In genomic region chr7:29122750-29123149, GRCh38 we compare ENCODE assay signal across 30 cellular contexts. TPM values are rescaled to one million over a fixed set of nuclear protein-coding genes. Genes with fewer than 3 reads are reported as not detected.
"Had no signal": no experiment of that assay in that cellular context is flagged by ENCODE, and none has a peak within 500 bp of the region (broad histone marks: within the 10 kb centered on the region; RNA-seq: fewer than 3 reads in every experiment).

No MANE protein-coding gene starts in this region.

- H3K9me3 ChIP-seq: ascending aorta, breast epithelium, esophagus muscularis mucosa, gastrocnemius medialis, heart left ventricle had no signal

- H3K36me3 Mint-ChIP-seq: activated naive CD4-positive, alpha-beta T cell treated with anti-CD3 and anti-CD28 coated beads, Interleukin-2, amount 10 ng/mL, durations not matched to agents 7 days and 5 days; activated naive CD4-positive, alpha-beta T cell treated with anti-CD3 and anti-CD28 coated beads, Interleukin-2, amount 50 U/mL, for 72 hours; activated naive CD8-positive, alpha-beta T cell treated with anti-CD3 and anti-CD28 coated beads, Interleukin-2, amount 10 ng/mL, durations not matched to agents 7 days and 5 days; brain had no signal

- H3K4me3 Mint-ChIP-seq: activated CD4-positive, alpha-beta memory T cell treated with anti-CD3 and anti-CD28 coated beads, Interleukin-2, amount 10 ng/mL, durations not matched to agents 7 days and 5 days; activated CD4-positive, alpha-beta T cell treated with anti-CD3 and anti-CD28 coated beads for 36 hours; activated CD4-positive, alpha-beta T cell treated with anti-CD3 and anti-CD28 coated beads, Interleukin-2, amount 10 ng/mL, durations not matched to agents 24 days and 14 days; activated naive CD4-positive, alpha-beta T cell treated with anti-CD3 and anti-CD28 coated beads, Interleukin-2, amount 10 ng/mL, durations not matched to agents 7 days and 5 days; activated naive CD8-positive, alpha-beta T cell treated with anti-CD3 and anti-CD28 coated beads, Interleukin-2, amount 10 ng/mL, durations not matched to agents 7 days and 5 days; activated T-cell treated with anti-CD3 and anti-CD28 coated beads, Interleukin-2, amount 50 U/mL, for 24 hours; activated T-cell treated with anti-CD3 and anti-CD28 coated beads, Interleukin-2, amount 50 U/mL, for 72 hours; brain; effector memory CD8-positive, alpha-beta T cell had no signal

- ATAC-seq: activated CD4-positive, alpha-beta T cell treated with anti-CD3 and anti-CD28 coated beads for 36 hours; activated naive CD4-positive, alpha-beta T cell treated with anti-CD3 and anti-CD28 coated beads, Interleukin-2, amount 50 U/mL, for 72 hours; activated T-cell treated with anti-CD3 and anti-CD28 coated beads, Interleukin-2, amount 50 U/mL, for 72 hours; effector memory CD8-positive, alpha-beta T cell; foreskin keratinocyte had no signal

- H3K4me1 ChIP-seq: ascending aorta, breast epithelium had no signal

- H3K4me1 Mint-ChIP-seq: activated CD4-positive, alpha-beta memory T cell treated with anti-CD3 and anti-CD28 coated beads, Interleukin-2, amount 10 ng/mL, durations not matched to agents 7 days and 5 days; activated CD4-positive, alpha-beta T cell treated with anti-CD3 and anti-CD28 coated beads for 36 hours; activated CD4-positive, alpha-beta T cell treated with anti-CD3 and anti-CD28 coated beads, Interleukin-2, amount 10 ng/mL, durations not matched to agents 24 days and 14 days; activated naive CD4-positive, alpha-beta T cell treated with anti-CD3 and anti-CD28 coated beads, Interleukin-2, amount 10 ng/mL, durations not matched to agents 7 days and 5 days; activated naive CD8-positive, alpha-beta T cell treated with anti-CD3 and anti-CD28 coated beads, Interleukin-2, amount 10 ng/mL, durations not matched to agents 7 days and 5 days had no signal

- H3K27ac Mint-ChIP-seq: activated CD4-positive, alpha-beta memory T cell treated with anti-CD3 and anti-CD28 coated beads, Interleukin-2, amount 10 ng/mL, durations not matched to agents 7 days and 5 days; activated CD4-positive, alpha-beta T cell treated with anti-CD3 and anti-CD28 coated beads for 36 hours; activated CD4-positive, alpha-beta T cell treated with anti-CD3 and anti-CD28 coated beads, Interleukin-2, amount 10 ng/mL, durations not matched to agents 24 days and 14 days; activated naive CD4-positive, alpha-beta T cell treated with anti-CD3 and anti-CD28 coated beads, Interleukin-2, amount 10 ng/mL, durations not matched to agents 7 days and 5 days; activated naive CD4-positive, alpha-beta T cell treated with anti-CD3 and anti-CD28 coated beads, Interleukin-2, amount 50 U/mL, for 72 hours; activated naive CD8-positive, alpha-beta T cell treated with anti-CD3 and anti-CD28 coated beads, Interleukin-2, amount 10 ng/mL, durations not matched to agents 7 days and 5 days; activated T-cell treated with anti-CD3 and anti-CD28 coated beads, Interleukin-2, amount 50 U/mL, for 24 hours; activated T-cell treated with anti-CD3 and anti-CD28 coated beads, Interleukin-2, amount 50 U/mL, for 72 hours had no signal

- H3K9me3 Mint-ChIP-seq: activated CD4-positive, alpha-beta memory T cell treated with anti-CD3 and anti-CD28 coated beads, Interleukin-2, amount 10 ng/mL, durations not matched to agents 7 days and 5 days; activated CD4-positive, alpha-beta T cell treated with anti-CD3 and anti-CD28 coated beads, Interleukin-2, amount 10 ng/mL, durations not matched to agents 24 days and 14 days; activated naive CD4-positive, alpha-beta T cell treated with anti-CD3 and anti-CD28 coated beads, Interleukin-2, amount 10 ng/mL, durations not matched to agents 7 days and 5 days; activated naive CD4-positive, alpha-beta T cell treated with anti-CD3 and anti-CD28 coated beads, Interleukin-2, amount 50 U/mL, for 72 hours; activated naive CD8-positive, alpha-beta T cell treated with anti-CD3 and anti-CD28 coated beads, Interleukin-2, amount 10 ng/mL, durations not matched to agents 7 days and 5 days; activated T-cell treated with anti-CD3 and anti-CD28 coated beads, Interleukin-2, amount 50 U/mL, for 24 hours; activated T-cell treated with anti-CD3 and anti-CD28 coated beads, Interleukin-2, amount 50 U/mL, for 72 hours; brain; effector memory CD8-positive, alpha-beta T cell had no signal

- DNase-seq: activated CD4-positive, alpha-beta memory T cell treated with anti-CD3 and anti-CD28 coated beads, Interleukin-2, amount 10 ng/mL, durations not matched to agents 7 days and 5 days; activated CD4-positive, alpha-beta T cell treated with anti-CD3 and anti-CD28 coated beads for 36 hours; activated CD4-positive, alpha-beta T cell treated with anti-CD3 and anti-CD28 coated beads, Interleukin-2, amount 10 ng/mL, durations not matched to agents 24 days and 14 days; activated CD4-positive, CD25-positive, alpha-beta regulatory T cell; activated CD4-positive, CD25-positive, alpha-beta regulatory T cell treated with anti-CD3 and anti-CD28 coated beads, Interleukin-2, amount 50 U/mL, for 72 hours; activated CD8-positive, alpha-beta memory T cell treated with anti-CD3 and anti-CD28 coated beads, Interleukin-2, amount 50 U/mL, for 48 hours; activated gamma-delta T cell; activated naive CD4-positive, alpha-beta T cell; activated naive CD4-positive, alpha-beta T cell treated with anti-CD3 and anti-CD28 coated beads, Interleukin-2, amount 10 ng/mL, durations not matched to agents 7 days and 5 days; activated naive CD8-positive, alpha-beta T cell treated with anti-CD3 and anti-CD28 coated beads, Interleukin-2, amount 10 ng/mL, durations not matched to agents 7 days and 5 days; activated T-cell treated with anti-CD3 and anti-CD28 coated beads for 4 hours; activated T-cell treated with anti-CD3 and anti-CD28 coated beads, Interleukin-2, amount 50 U/mL, for 24 hours; activated T-cell treated with anti-CD3 and anti-CD28 coated beads, Interleukin-2, amount 50 U/mL, for 72 hours; central memory CD4-positive, alpha-beta T cell; cortex of kidney; dermis blood vessel endothelial cell; effector CD4-positive, alpha-beta T cell; effector memory CD8-positive, alpha-beta T cell; erythroblast; foreskin keratinocyte; gastrocnemius medialis; glutamatergic neuron; T-helper 2 cell had no signal

- H3K27me3 ChIP-seq: ascending aorta, breast epithelium, cardiac muscle cell, foreskin keratinocyte, gastrocnemius medialis, heart left ventricle had no signal

- H3K4me3 ChIP-seq: ascending aorta, breast epithelium, cardiac muscle cell, esophagus muscularis mucosa, gastrocnemius medialis had no signal

- H3K36me3 ChIP-seq: ascending aorta, breast epithelium, cardiac muscle cell, esophagus muscularis mucosa, gastrocnemius medialis had no signal

- H3K27ac ChIP-seq: ascending aorta, breast epithelium, cardiac muscle cell, esophagus muscularis mucosa, foreskin keratinocyte, gastrocnemius medialis had no signal

RNA-seq across cellular contexts. Expression of gene CPVL, which starts 23.6 kb away (rescaled TPM):
- total RNA-seq: activated CD4-positive, alpha-beta T cell treated with anti-CD3 and anti-CD28 coated beads for 36 hours; activated CD4-positive, alpha-beta T cell treated with anti-CD3 and anti-CD28 coated beads, Interleukin-2, amount 10 ng/mL, durations not matched to agents 24 days and 14 days; activated naive CD4-positive, alpha-beta T cell treated with anti-CD3 and anti-CD28 coated beads, Interleukin-2, amount 50 U/mL, for 72 hours had no signal
